ENCODE assay signal across 1 cellular context in genomic region chr1:109918077-109918606, GRCh38.
TF ChIP-seq lines count a peak whose summit lies in the region.

No MANE protein-coding gene starts in this region.

TF ChIP-seq in K562, 482 proteins besides CTCF, POLR2A, EP300 and RAD21 (continued from another document and continues in another):
- peak; percentile 61; the same call in 1 of the 2 replicates for TF ChIP-seq ZBTB9 (CRISPR knock-in tag; IDR thresholded peaks at IDR 0.05)
- no peak for TF ChIP-seq STAT5B (CRISPR knock-in tag; IDR thresholded peaks at IDR 0.05)
- TF ChIP-seq GATAD2A (IDR thresholded peaks at IDR 0.05) = peak; percentile 82; the same call in 1 of the 2 replicates
- TF ChIP-seq ZBTB11 (CRISPR knock-in tag; IDR thresholded peaks at IDR 0.05) = peak in 1 of 3 experiments; percentile 70; a peak in 2 of 6 replicates
- TF ChIP-seq AFF1 (IDR thresholded peaks at IDR 0.05; ENCODE audit: low read depth in 1 of 2, partially characterized antibody in 2 of 2) = peak; percentile 70 to 94
- TF ChIP-seq ZNF143 (CRISPR knock-in tag; IDR thresholded peaks at IDR 0.05) = no peak
- no peak for TF ChIP-seq ZBTB5 (IDR thresholded peaks at IDR 0.05)
- no peak for TF ChIP-seq SRSF1 (IDR thresholded peaks at IDR 0.05; ENCODE audit: low read depth, low read length)
- peak; percentile 89 for TF ChIP-seq MGA (IDR thresholded peaks at IDR 0.05)
- no peak for TF ChIP-seq POLR2B (IDR thresholded peaks at IDR 0.05; ENCODE audit: low read depth, partially characterized antibody)
- peak; percentile 55; the same call in 1 of the 2 replicates for TF ChIP-seq BACH1 (tag; IDR thresholded peaks at IDR 0.05)
- no peak for TF ChIP-seq TCF7L2 (IDR thresholded peaks at IDR 0.05; ENCODE audit: low read depth, low read length)
- TF ChIP-seq ZMIZ1 (IDR thresholded peaks at IDR 0.05; ENCODE audit: low read depth in 2 of 2, low read length in 2 of 2) = peak in 1 of 2 experiments; percentile 93; a peak in 2 of 4 replicates
